Comparison of ENCODE assay signal across 1 cellular context in genomic region chrY:16101815-16102214, GRCh38.
A peak's percentile ranks its signal among the peaks of the same experiment; 100 is the strongest.
TF ChIP-seq lines count a peak whose summit lies in the region.

No MANE protein-coding gene starts in this region.

TF ChIP-seq in HepG2, 621 proteins besides CTCF, POLR2A, EP300 and RAD21 (continued from another document and continues in another):
- TF ChIP-seq ARNT2 (CRISPR knock-in tag; IDR thresholded peaks at IDR 0.05; ENCODE audit: low read depth): no peak
- TF ChIP-seq ZNF605 (CRISPR knock-in tag; IDR thresholded peaks at IDR 0.05): no peak
- TF ChIP-seq MTA1 (CRISPR knock-in tag; IDR thresholded peaks at IDR 0.05; ENCODE audit: borderline replicate concordance): no peak
- TF ChIP-seq REL (CRISPR knock-in tag; conservative IDR thresholded peaks at IDR 0.05): no peak
- TF ChIP-seq GFI1 (CRISPR knock-in tag; IDR thresholded peaks at IDR 0.05; ENCODE audit: borderline replicate concordance): 0 out of 2 replicates have a peak, but pooled peaks have one; percentile 46
- no peak for TF ChIP-seq ZBTB21 (CRISPR knock-in tag; IDR thresholded peaks at IDR 0.05)
- no peak for TF ChIP-seq FLYWCH1 (CRISPR knock-in tag; IDR thresholded peaks at IDR 0.05)
- no peak for TF ChIP-seq NFE2 (CRISPR knock-in tag; IDR thresholded peaks at IDR 0.05)
- no peak for TF ChIP-seq DRAP1 (CRISPR knock-in tag; IDR thresholded peaks at IDR 0.05)
- TF ChIP-seq NFATC3 (CRISPR knock-in tag; IDR thresholded peaks at IDR 0.05): no peak
- TF ChIP-seq KIAA2018 (CRISPR knock-in tag; IDR thresholded peaks at IDR 0.05; ENCODE audit: borderline replicate concordance): no peak
- TF ChIP-seq HOXA3 (CRISPR knock-in tag; IDR thresholded peaks at IDR 0.05): no peak
- no peak for TF ChIP-seq UBTF (CRISPR knock-in tag; IDR thresholded peaks at IDR 0.05)
- TF ChIP-seq SRF (IDR thresholded peaks at IDR 0.05; ENCODE audit: low read depth, low read length): no peak
- no peak for TF ChIP-seq ZNF788 (CRISPR knock-in tag; IDR thresholded peaks at IDR 0.05; ENCODE audit: borderline replicate concordance)
- peak; percentile 40; the same call in 1 of the 2 replicates for TF ChIP-seq ZNF609 (CRISPR knock-in tag; IDR thresholded peaks at IDR 0.05; ENCODE audit: borderline replicate concordance)
- no peak for TF ChIP-seq KMT2B (CRISPR knock-in tag; IDR thresholded peaks at IDR 0.05)
- no peak for TF ChIP-seq ZNF687 (CRISPR knock-in tag; IDR thresholded peaks at IDR 0.05)
- no peak for TF ChIP-seq ZBTB49 (CRISPR knock-in tag; IDR thresholded peaks at IDR 0.05; ENCODE audit: borderline replicate concordance)
- TF ChIP-seq RBM39 (IDR thresholded peaks at IDR 0.05; ENCODE audit: low read depth, low read length, poor library complexity, severe bottlenecking): no peak
- TF ChIP-seq LCORL (IDR thresholded peaks at IDR 0.05): no peak
- peak; percentile 60 for TF ChIP-seq LCORL (CRISPR knock-in tag; IDR thresholded peaks at IDR 0.05)
- no peak for TF ChIP-seq ATAD3A (CRISPR knock-in tag; IDR thresholded peaks at IDR 0.05)
- no peak for TF ChIP-seq ZNF549 (CRISPR knock-in tag; IDR thresholded peaks at IDR 0.05)
- peak; percentile 85 for TF ChIP-seq HMG20A (CRISPR knock-in tag; IDR thresholded peaks at IDR 0.05; ENCODE audit: borderline replicate concordance)
- TF ChIP-seq U2AF1 (optimal IDR thresholded peaks at IDR 0.05; ENCODE audit: low read depth, low read length): no peak
- TF ChIP-seq FOXA3 (CRISPR knock-in tag; IDR thresholded peaks at IDR 0.05): peak; percentile 81
- no peak for TF ChIP-seq ZNF747 (CRISPR knock-in tag; IDR thresholded peaks at IDR 0.05; ENCODE audit: borderline replicate concordance)
- no peak for TF ChIP-seq ZBTB14 (CRISPR knock-in tag; IDR thresholded peaks at IDR 0.05)
- no peak for TF ChIP-seq MXD3 (CRISPR knock-in tag; IDR thresholded peaks at IDR 0.05)
- TF ChIP-seq PPARG (CRISPR knock-in tag; conservative IDR thresholded peaks at IDR 0.05): no peak
- peak; percentile 98 for TF ChIP-seq HNF4A (CRISPR knock-in tag; IDR thresholded peaks at IDR 0.05)
- TF ChIP-seq REPIN1 (CRISPR knock-in tag; IDR thresholded peaks at IDR 0.05; ENCODE audit: borderline replicate concordance, low read depth): no peak
